ENCODE assay signal across 9 cellular contexts in genomic region chr7:69596723-69597277, GRCh38. TPM values are rescaled to one million over a fixed set of nuclear protein-coding genes. Genes with fewer than 3 reads are reported as not detected.
DNase-seq lines count a peak whose midpoint lies in the region; ATAC-seq, FAIRE-seq and TF ChIP-seq lines count a peak whose summit lies in the region.
"Had no signal": no experiment of that assay in that cellular context is flagged by ENCODE, and none has a peak within 500 bp of the region (broad histone marks: within the 10 kb centered on the region; RNA-seq: fewer than 3 reads in every experiment).

No MANE protein-coding gene starts in this region.

- H3K4me3 ChIP-seq in kidney (ENCODE audit: low read length in 2 of 2): peak overlapping the region; percentile 62 to 68
- H3K4me3 ChIP-seq in subcutaneous abdominal adipose tissue (ENCODE audit: low read depth in 1 of 5, low read length in 5 of 5): peak overlapping the region; percentile 64 to 85 (median 69)

- no peaks in the 10 kb centered on the region for H3K36me3 ChIP-seq in kidney (ENCODE audit: control insufficient read depth in 1 of 2, insufficient read depth in 2 of 2, low read length in 2 of 2)
- H3K36me3 ChIP-seq in subcutaneous abdominal adipose tissue (ENCODE audit: control insufficient read depth in 5 of 5, insufficient read depth in 5 of 5, low read length in 5 of 5): no peaks in the 10 kb centered on the region

- no peak for TF ChIP-seq CTCF in kidney (IDR thresholded peaks at IDR 0.05; ENCODE audit: borderline replicate concordance, extremely low read depth, insufficient read depth)

- H3K4me1 Mint-ChIP-seq in activated CD8-positive, alpha-beta T cell treated with anti-CD3 and anti-CD28 coated beads, Interleukin-2, amount 10 ng/mL, durations not matched to agents 7 days and 5 days (ENCODE audit: low read depth): peaks cover 16% of the 10 kb centered on the region

- DNase-seq in NCI-H82 (lab: John Stamatoyannopoulos, UW): peak; percentile 57
- no peak for DNase-seq in NCI-H82 treated with DMSO at 0.1 percent for 48 hours (lab: John Stamatoyannopoulos, UW; ENCODE audit: unreplicated experiment)
- DNase-seq in activated CD8-positive, alpha-beta T cell treated with anti-CD3 and anti-CD28 coated beads, Interleukin-2, amount 10 ng/mL, durations not matched to agents 7 days and 5 days: no peak
- no peak for DNase-seq in kidney
- no peak for DNase-seq in NCI-H69 (lab: John Stamatoyannopoulos, UW)
- no peak for DNase-seq in NCI-H187 (lab: John Stamatoyannopoulos, UW)
- no peak for DNase-seq in posterior vena cava (ENCODE audit: low spot score)

- no peak for FAIRE-seq in kidney (lab: Jason Lieb, UNC)
- FAIRE-seq: endometrium had no signal

- H3K9me3 ChIP-seq in kidney (ENCODE audit: control insufficient read depth in 1 of 2, low read length in 2 of 2): no peaks in the 10 kb centered on the region
- no peaks in the 10 kb centered on the region for H3K9me3 ChIP-seq in subcutaneous abdominal adipose tissue (ENCODE audit: control insufficient read depth in 5 of 5, low read length in 5 of 5)

- H3K27ac Mint-ChIP-seq in activated CD8-positive, alpha-beta T cell treated with anti-CD3 and anti-CD28 coated beads, Interleukin-2, amount 10 ng/mL, durations not matched to agents 7 days and 5 days: no peak overlapping the region

- H3K4me1 ChIP-seq in kidney (ENCODE audit: control insufficient read depth in 1 of 2, insufficient read depth in 1 of 2, low read depth in 1 of 2, low read length in 2 of 2) (peaks cover 4 to 5% of the 10 kb centered on the region in 2 donors), subcutaneous abdominal adipose tissue (ENCODE audit: control insufficient read depth in 5 of 5, insufficient read depth in 5 of 5, low read length in 5 of 5) (peaks cover 0 to 36% (median 26%) of the 10 kb centered on the region in 5 donors)

- intact Hi-C loops in kidney (cut with DNase I) (no loop called here), posterior vena cava (cut with DNase I) (no loop called here)

- H3K27ac ChIP-seq in kidney (ENCODE audit: low read depth in 2 of 2, low read length in 2 of 2): no peak overlapping the region
- H3K27ac ChIP-seq in subcutaneous abdominal adipose tissue (ENCODE audit: low read depth, low read length): peak overlapping the region; percentile 84

- H3K27me3 ChIP-seq in subcutaneous abdominal adipose tissue (ENCODE audit: control insufficient read depth in 5 of 5, insufficient read depth in 4 of 5, low read length in 5 of 5): no peaks in the 10 kb centered on the region

- POLR2A ChIA-PET in activated CD8-positive, alpha-beta T cell treated with anti-CD3 and anti-CD28 coated beads, Interleukin-2, amount 10 ng/mL, durations not matched to agents 7 days and 5 days (lab: Charles Lee): no interaction called here

- H3K9me3 Mint-ChIP-seq in activated CD8-positive, alpha-beta T cell treated with anti-CD3 and anti-CD28 coated beads, Interleukin-2, amount 10 ng/mL, durations not matched to agents 7 days and 5 days (ENCODE audit: insufficient read depth): no peaks in the 10 kb centered on the region

- no peak for ATAC-seq in activated CD8-positive, alpha-beta T cell treated with anti-CD3 and anti-CD28 coated beads, Interleukin-2, amount 10 ng/mL, durations not matched to agents 7 days and 5 days

- CTCF ChIA-PET in activated CD8-positive, alpha-beta T cell treated with anti-CD3 and anti-CD28 coated beads, Interleukin-2, amount 10 ng/mL, durations not matched to agents 7 days and 5 days (lab: Charles Lee): no interaction called here

- peaks cover 42% of the 10 kb centered on the region for H3K27me3 Mint-ChIP-seq in activated CD8-positive, alpha-beta T cell treated with anti-CD3 and anti-CD28 coated beads, Interleukin-2, amount 10 ng/mL, durations not matched to agents 7 days and 5 days (ENCODE audit: low read depth)

- peak overlapping the region; percentile 8 to 51 for H3K9ac ChIP-seq in kidney (ENCODE audit: low read length in 2 of 2)
- peak overlapping the region in 4 of 5 donors; percentile 60 to 87 (median 80) for H3K9ac ChIP-seq in subcutaneous abdominal adipose tissue (ENCODE audit: low read length in 5 of 5)

- H3K36me3 Mint-ChIP-seq in activated CD8-positive, alpha-beta T cell treated with anti-CD3 and anti-CD28 coated beads, Interleukin-2, amount 10 ng/mL, durations not matched to agents 7 days and 5 days (ENCODE audit: low read depth): no peaks in the 10 kb centered on the region

- peak overlapping the region; percentile 40 for H3K4me3 Mint-ChIP-seq in activated CD8-positive, alpha-beta T cell treated with anti-CD3 and anti-CD28 coated beads, Interleukin-2, amount 10 ng/mL, durations not matched to agents 7 days and 5 days

RNA-seq across cellular contexts. Expression of gene AUTS2, which starts 1.5 kb away (rescaled TPM):
- total RNA-seq in activated CD8-positive, alpha-beta T cell treated with anti-CD3 and anti-CD28 coated beads, Interleukin-2, amount 10 ng/mL, durations not matched to agents 7 days and 5 days: 10 to 100 TPM; 15.2 to 16.3 TPM
- total RNA-seq in kidney: 33.8 TPM
- 5.2 TPM for polyA plus RNA-seq in kidney (ENCODE audit: insufficient read depth, low read depth, low replicate concordance)
- total RNA-seq in posterior vena cava: 10 to 100 TPM; 43.4 to 52.9 TPM
